In the genomic region with DNA sequence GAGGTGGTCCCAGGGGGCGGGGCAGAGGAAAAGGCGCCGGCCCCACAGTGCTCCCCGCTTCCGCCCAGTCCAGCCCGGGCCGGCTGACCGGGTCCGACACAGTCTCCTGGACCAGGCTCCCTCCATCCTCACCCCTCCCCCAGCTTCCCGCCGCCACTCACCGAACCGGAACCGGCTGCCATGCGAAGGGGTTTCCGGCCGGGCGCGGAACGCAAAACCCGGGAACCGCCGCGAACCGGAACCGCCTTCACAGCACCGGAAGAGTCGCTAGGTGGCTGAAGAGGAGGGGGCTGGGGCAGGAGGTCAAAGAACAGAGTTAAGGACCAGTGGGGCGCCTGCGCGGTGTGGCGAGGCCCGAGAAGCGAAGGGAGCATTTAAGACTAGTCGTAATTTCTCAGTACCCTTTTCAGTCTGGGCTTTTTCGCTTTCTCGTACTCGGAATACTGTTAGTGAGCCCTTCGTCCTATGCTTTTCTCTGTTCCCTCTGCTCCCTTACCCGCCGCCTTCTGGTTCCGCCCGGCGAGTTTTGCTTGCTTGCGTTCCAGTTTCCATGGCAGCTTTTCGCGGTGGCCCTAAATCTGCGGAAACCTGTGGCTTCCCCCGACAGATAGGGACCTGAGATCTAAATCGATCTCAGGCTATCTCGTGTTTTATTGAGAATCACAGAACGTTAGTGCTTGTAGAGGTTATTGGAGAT, we compare ENCODE assay signal across 1 cellular context.
TF ChIP-seq lines count a peak whose summit lies in the region.

Gene SENP1, minus strand, starts transcription at position 213 of the 697 bp plus-strand sequence. CDS start 4,607 bp downstream, outside the sequence.

TF ChIP-seq in SK-N-SH, 30 proteins besides CTCF, POLR2A, EP300 and RAD21 (continued from another document):
- TF ChIP-seq USF2 (IDR thresholded peaks at IDR 0.05; ENCODE audit: borderline replicate concordance, low read depth, low read length) = no peak
- 0 out of 2 replicates have a peak, but pooled peaks have one; percentile 43 for TF ChIP-seq TEAD4 (IDR thresholded peaks at IDR 0.05; ENCODE audit: borderline replicate concordance, insufficient read depth)
- TF ChIP-seq GATA2 (CRISPR knock-in tag; IDR thresholded peaks at IDR 0.05) = no peak
- no peak for TF ChIP-seq FOXJ3 (CRISPR knock-in tag; IDR thresholded peaks at IDR 0.05)
- TF ChIP-seq TCF12 (IDR thresholded peaks at IDR 0.05) = no peak; the same call in 1 of the 2 replicates
- TF ChIP-seq CHD2 (IDR thresholded peaks at IDR 0.05; ENCODE audit: low read length, partially characterized antibody) = peak; percentile 63
- peak; percentile 79 for TF ChIP-seq ELF1 (IDR thresholded peaks at IDR 0.05)
- TF ChIP-seq, protein P1, sequence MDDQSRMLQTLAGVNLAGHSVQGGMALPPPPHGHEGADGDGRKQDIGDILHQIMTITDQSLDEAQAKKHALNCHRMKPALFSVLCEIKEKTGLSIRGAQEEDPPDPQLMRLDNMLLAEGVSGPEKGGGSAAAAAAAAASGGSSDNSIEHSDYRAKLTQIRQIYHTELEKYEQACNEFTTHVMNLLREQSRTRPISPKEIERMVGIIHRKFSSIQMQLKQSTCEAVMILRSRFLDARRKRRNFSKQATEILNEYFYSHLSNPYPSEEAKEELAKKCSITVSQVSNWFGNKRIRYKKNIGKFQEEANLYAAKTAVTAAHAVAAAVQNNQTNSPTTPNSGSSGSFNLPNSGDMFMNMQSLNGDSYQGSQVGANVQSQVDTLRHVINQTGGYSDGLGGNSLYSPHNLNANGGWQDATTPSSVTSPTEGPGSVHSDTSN (IDR thresholded peaks at IDR 0.05) = peak; percentile 56
- TF ChIP-seq RFX5 (IDR thresholded peaks at IDR 0.05; ENCODE audit: low read length) = no peak
- no peak; the same call in 1 of the 2 replicates for TF ChIP-seq MXI1 (IDR thresholded peaks at IDR 0.05; ENCODE audit: low read depth, low read length)
- no peak for TF ChIP-seq JUND (IDR thresholded peaks at IDR 0.05)
- no peak for TF ChIP-seq FOXM1 (IDR thresholded peaks at IDR 0.05; ENCODE audit: low read depth)
- peak; percentile 96 for TF ChIP-seq GABPA (IDR thresholded peaks at IDR 0.05; ENCODE audit: low read depth)
- TF ChIP-seq, protein P2, sequence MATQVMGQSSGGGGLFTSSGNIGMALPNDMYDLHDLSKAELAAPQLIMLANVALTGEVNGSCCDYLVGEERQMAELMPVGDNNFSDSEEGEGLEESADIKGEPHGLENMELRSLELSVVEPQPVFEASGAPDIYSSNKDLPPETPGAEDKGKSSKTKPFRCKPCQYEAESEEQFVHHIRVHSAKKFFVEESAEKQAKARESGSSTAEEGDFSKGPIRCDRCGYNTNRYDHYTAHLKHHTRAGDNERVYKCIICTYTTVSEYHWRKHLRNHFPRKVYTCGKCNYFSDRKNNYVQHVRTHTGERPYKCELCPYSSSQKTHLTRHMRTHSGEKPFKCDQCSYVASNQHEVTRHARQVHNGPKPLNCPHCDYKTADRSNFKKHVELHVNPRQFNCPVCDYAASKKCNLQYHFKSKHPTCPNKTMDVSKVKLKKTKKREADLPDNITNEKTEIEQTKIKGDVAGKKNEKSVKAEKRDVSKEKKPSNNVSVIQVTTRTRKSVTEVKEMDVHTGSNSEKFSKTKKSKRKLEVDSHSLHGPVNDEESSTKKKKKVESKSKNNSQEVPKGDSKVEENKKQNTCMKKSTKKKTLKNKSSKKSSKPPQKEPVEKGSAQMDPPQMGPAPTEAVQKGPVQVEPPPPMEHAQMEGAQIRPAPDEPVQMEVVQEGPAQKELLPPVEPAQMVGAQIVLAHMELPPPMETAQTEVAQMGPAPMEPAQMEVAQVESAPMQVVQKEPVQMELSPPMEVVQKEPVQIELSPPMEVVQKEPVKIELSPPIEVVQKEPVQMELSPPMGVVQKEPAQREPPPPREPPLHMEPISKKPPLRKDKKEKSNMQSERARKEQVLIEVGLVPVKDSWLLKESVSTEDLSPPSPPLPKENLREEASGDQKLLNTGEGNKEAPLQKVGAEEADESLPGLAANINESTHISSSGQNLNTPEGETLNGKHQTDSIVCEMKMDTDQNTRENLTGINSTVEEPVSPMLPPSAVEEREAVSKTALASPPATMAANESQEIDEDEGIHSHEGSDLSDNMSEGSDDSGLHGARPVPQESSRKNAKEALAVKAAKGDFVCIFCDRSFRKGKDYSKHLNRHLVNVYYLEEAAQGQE (IDR thresholded peaks at IDR 0.05; ENCODE audit: low read depth, low read length) = no peak; the same call in 1 of the 2 replicates
- TF ChIP-seq RXRA (IDR thresholded peaks at IDR 0.05; ENCODE audit: borderline replicate concordance, low read depth) = no peak
- no peak for TF ChIP-seq FOSL2 (IDR thresholded peaks at IDR 0.05; ENCODE audit: borderline replicate concordance, low read depth)
- no peak for TF ChIP-seq NFIC (IDR thresholded peaks at IDR 0.05; ENCODE audit: borderline replicate concordance)
